Comparison of ENCODE assay signal across 8 cellular contexts in the genomic region with DNA sequence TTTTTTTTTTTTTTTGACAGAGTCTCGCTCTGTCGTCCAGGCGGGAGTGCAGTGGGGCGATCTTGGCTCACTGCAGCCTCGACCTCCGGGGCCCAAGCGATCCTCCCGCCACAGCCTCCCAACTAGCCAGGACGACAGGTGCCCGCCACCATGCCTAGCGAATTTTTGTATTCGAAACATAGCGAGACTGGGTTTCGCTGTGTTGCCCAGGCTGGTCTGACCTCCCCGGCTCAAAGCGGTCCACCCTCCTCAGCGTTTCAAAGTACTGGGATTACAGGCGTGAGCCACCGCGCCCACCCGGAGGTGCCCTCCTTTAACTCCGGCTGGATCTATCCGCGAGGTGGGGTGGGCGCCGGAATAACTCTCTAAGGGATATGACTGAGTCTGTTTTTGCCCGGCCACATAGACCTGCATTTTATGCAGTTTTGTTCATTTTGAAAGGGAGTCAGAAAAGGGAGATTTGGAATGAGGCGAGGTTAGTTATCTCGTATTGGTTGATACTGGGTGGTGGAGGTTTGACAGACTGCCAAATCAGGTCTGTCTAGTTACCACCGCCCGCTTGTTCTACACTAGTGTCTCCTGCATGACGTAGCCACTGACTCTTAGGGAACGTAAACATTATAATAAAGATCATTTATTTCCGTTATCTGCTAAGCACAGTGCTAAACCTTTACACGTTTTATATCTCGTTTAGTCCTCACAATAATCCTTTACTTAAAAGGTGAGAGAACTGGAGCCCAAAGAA. TPM values are rescaled to one million over a fixed set of nuclear protein-coding genes. Genes with fewer than 3 reads are reported as not detected.
DNase-seq lines count a peak whose midpoint lies in the region; ATAC-seq and TF ChIP-seq lines count a peak whose summit lies in the region.

No MANE protein-coding gene starts in this region.

- H3K9me3 ChIP-seq in mammary epithelial cell (replicated peaks; ENCODE audit: insufficient read depth, low read length) (no peaks in the 10 kb centered on the region), mucosa of descending colon (no peaks in the 10 kb centered on the region)

- 81% methylated on average over 35 of the region's 36 CpGs for WGBS in mammary epithelial cell (ENCODE audit: low coverage, missing lambda C conversion rate)

- intact Hi-C loops in mammary epithelial cell (cut with micrococcal nuclease) = loop anchor here (10.0 kb wide), 1 partner anchor 355 kb away; a partner anchor contains a TSS
- intact Hi-C loops in mucosa of descending colon (cut with DNase I, micrococcal nuclease) = no loop called here

- no peaks in the 10 kb centered on the region for H3K9me3 Mint-ChIP-seq in IgD-negative memory B cell

- H3K9ac ChIP-seq in mammary epithelial cell (ENCODE audit: insufficient read depth, low read length) = no peak overlapping the region

- peak overlapping the region; percentile 88 to 99 (median 98) for H3K27ac Mint-ChIP-seq in IgD-negative memory B cell

- CTCF ChIA-PET in mammary epithelial cell (lab: Charles Lee; ENCODE audit: low non-redundant PET) = no interaction called here

- H3K36me3 Mint-ChIP-seq in IgD-negative memory B cell = no peaks in the 10 kb centered on the region

- no peaks in the 10 kb centered on the region for H3K27me3 ChIP-seq in mammary epithelial cell (ENCODE audit: insufficient read depth, low read length)

- H3K4me1 ChIP-seq in mammary epithelial cell (ENCODE audit: insufficient read depth, low read length) (peaks cover 17% of the 10 kb centered on the region), mucosa of descending colon (ENCODE audit: low read depth) (peaks cover 7% of the 10 kb centered on the region)

- H3K27me3 Mint-ChIP-seq in IgD-negative memory B cell = no peaks in the 10 kb centered on the region

- BruUV-seq in mammary epithelial cell (replicated peaks; lab: Mats Ljungman, UMichigan) = no TSS peak

- peak overlapping the region; percentile 57 for H3K4me2 ChIP-seq in mammary epithelial cell (ENCODE audit: insufficient read depth, low read depth, low read length)

- peaks cover 49% of the 10 kb centered on the region for H3K79me2 ChIP-seq in mammary epithelial cell (ENCODE audit: insufficient read depth, low read length)

- peak overlapping the region; percentile 87 for H3K4me3 ChIP-seq in AG09309 (ENCODE audit: control insufficient read depth, low read depth, low read length)
- H3K4me3 ChIP-seq in mammary epithelial cell (replicated peaks in 1 of 3; ENCODE audit: insufficient read depth in 1 of 3, low read depth in 2 of 3, low read length in 3 of 3) = peak overlapping the region in 1 of 3 experiments; percentile 24
- H3K4me3 ChIP-seq in mucosa of descending colon = no peak overlapping the region

- H3K36me3 ChIP-seq in mammary epithelial cell (ENCODE audit: insufficient read depth, low read length) (peaks cover 10% of the 10 kb centered on the region), mucosa of descending colon (ENCODE audit: low read depth) (no peaks in the 10 kb centered on the region)

- H3K4me1 Mint-ChIP-seq in IgD-negative memory B cell = peaks cover 15 to 26% (median 23%) of the 10 kb centered on the region in 3 donors

- DNase-seq in AG09309 (ENCODE audit: low read depth) (no peak), mammary epithelial cell (no peak), mucosa of descending colon (peak; percentile 27 to 63 (median 52)), NCI-H526 treated with DMSO at 0.1 percent for 48 hours (lab: John Stamatoyannopoulos, UW) (no peak), GM13977 (ENCODE audit: low spot score) (no peak)

- peak; percentile 11 for ATAC-seq in mucosa of descending colon
- no peak for ATAC-seq in GM21526 (IDR thresholded peaks at IDR 0.05; ENCODE audit: low FRiP score, unreplicated experiment)
- no peak for ATAC-seq in GM18519 (IDR thresholded peaks at IDR 0.05; ENCODE audit: low FRiP score, unreplicated experiment)

- in situ Hi-C loops in mammary epithelial cell (cut with MboI; ENCODE audit: low sequenced_read_pairs in 2 of 2) = loop anchor here in 1 of 2 donors (25.0 kb wide), 1 partner anchor 352 kb away; a partner anchor contains a TSS
- in situ Hi-C loops in GM13977 (cut with MboI; ENCODE audit: low pct_unique_long_range_greater_than_20kb, low sequenced_read_pairs, unreplicated experiment) = no loop called here

- dilution Hi-C loops in mammary epithelial cell (cut with HindIII; ENCODE audit: low sequenced_read_pairs) = loop anchor here (5.0 kb wide), 1 partner anchor 72 kb away; no protein-coding TSS in a partner anchor

- TF ChIP-seq CTCF in AG09309 (IDR thresholded peaks at IDR 0.05; ENCODE audit: control insufficient read depth, insufficient read depth, low read depth, low read length, missing control alignments) (no peak), mammary epithelial cell (conservative IDR thresholded peaks at IDR 0.05 in 1 of 2, IDR thresholded peaks at IDR 0.05 in 1 of 2; ENCODE audit: extremely low read depth in 1 of 2, insufficient read depth in 1 of 2, low read depth in 1 of 2, low read length in 2 of 2) (no peak), mucosa of descending colon (IDR thresholded peaks at IDR 0.05) (no peak), GM13977 (IDR thresholded peaks at IDR 0.05; ENCODE audit: extremely low read depth, insufficient read depth, missing control alignments) (no peak)

- no peak overlapping the region for H3K27ac ChIP-seq in mammary epithelial cell (ENCODE audit: insufficient read depth, low read depth, low read length)

- H3K4me3 Mint-ChIP-seq in IgD-negative memory B cell = peak overlapping the region; percentile 75 to 100 (median 96)

- H4K20me1 ChIP-seq in mammary epithelial cell (ENCODE audit: insufficient read depth, low read length) = peaks cover 10% of the 10 kb centered on the region

- no peak overlapping the region for H2AFZ ChIP-seq in mammary epithelial cell (ENCODE audit: low read depth, low read length)

RNA-seq across cellular contexts. Expression of a gene that starts 0.9 kb away (rescaled TPM):
- polyA plus RNA-seq in IgD-negative memory B cell (116 TPM), mammary epithelial cell (159 TPM)
- total RNA-seq in mammary epithelial cell (100 to 1,000 TPM; 117 to 205 TPM), mucosa of descending colon (100 to 1,000 TPM in 1 of 3 donors, 10 to 100 TPM in 2; 65.7 to 104 (median 80.4) TPM)
- polyA minus RNA-seq in mammary epithelial cell = 236 TPM

RNA-seq across cellular contexts. Expression of a gene that starts 16.1 kb away (rescaled TPM):
- polyA plus RNA-seq in IgD-negative memory B cell = 55.2 TPM
- total RNA-seq in mammary epithelial cell = 10 to 100 TPM; 30.0 to 41.0 TPM
- 34.0 TPM for polyA plus RNA-seq in mammary epithelial cell
- 26.8 TPM for polyA minus RNA-seq in mammary epithelial cell
- 10 to 100 TPM; 21.5 to 33.5 (median 24.8) TPM for total RNA-seq in mucosa of descending colon

RNA-seq across cellular contexts. Expression of a gene that starts 35.5 kb away (rescaled TPM):
- polyA plus RNA-seq in IgD-negative memory B cell = 1.4 TPM
- 1 to 10 TPM; 1.3 to 2.4 TPM for total RNA-seq in mammary epithelial cell
- polyA plus RNA-seq in mammary epithelial cell = 0.46 TPM
- not detected for polyA minus RNA-seq in mammary epithelial cell
- 1 to 10 TPM in 2 of 3 donors, under 1 TPM in 1; 0.78 to 4.4 (median 1.2) TPM for total RNA-seq in mucosa of descending colon

Comparison
In these comparisons a context has a peak if more than half of its experiments do, and no peak if none do; other contexts are left out.
1. DNase-seq: peak in mucosa of descending colon (3 of 3); none in AG09309 (single experiment), mammary epithelial cell (single experiment), NCI-H526 treated with DMSO at 0.1 percent for 48 hours (single experiment) and GM13977 (single experiment).